1 cellular context compared by ENCODE assay signal in the genomic region with DNA sequence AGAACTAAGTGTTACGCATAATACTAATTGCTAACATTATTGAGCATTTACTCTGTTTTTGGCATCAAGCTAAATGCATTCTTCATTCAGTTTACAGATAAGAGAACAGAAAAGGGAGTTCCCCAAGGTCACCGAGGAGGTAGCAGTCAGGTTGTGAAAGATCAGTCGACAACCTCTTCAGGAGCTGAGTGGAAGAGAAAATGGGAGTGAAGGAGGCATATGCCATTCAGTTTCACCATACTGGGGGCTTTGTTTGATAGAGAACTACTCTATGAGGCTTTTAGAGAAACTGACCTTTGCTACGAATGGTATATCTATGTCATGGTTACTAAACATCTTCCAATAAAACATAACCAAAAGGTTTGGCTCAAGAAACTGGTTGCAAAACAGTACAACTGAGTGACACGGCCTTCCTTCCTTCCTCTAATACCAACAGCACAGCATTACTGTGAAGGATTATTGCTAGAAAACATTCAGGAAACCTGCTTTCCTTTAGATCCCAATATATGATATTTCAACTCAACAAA.
TF ChIP-seq lines count a peak whose summit lies in the region.

No MANE protein-coding gene starts in this region.

TF ChIP-seq in GM23338, 12 proteins besides CTCF, POLR2A, EP300 and RAD21 (continued from another document):
- TF ChIP-seq, protein P1, sequence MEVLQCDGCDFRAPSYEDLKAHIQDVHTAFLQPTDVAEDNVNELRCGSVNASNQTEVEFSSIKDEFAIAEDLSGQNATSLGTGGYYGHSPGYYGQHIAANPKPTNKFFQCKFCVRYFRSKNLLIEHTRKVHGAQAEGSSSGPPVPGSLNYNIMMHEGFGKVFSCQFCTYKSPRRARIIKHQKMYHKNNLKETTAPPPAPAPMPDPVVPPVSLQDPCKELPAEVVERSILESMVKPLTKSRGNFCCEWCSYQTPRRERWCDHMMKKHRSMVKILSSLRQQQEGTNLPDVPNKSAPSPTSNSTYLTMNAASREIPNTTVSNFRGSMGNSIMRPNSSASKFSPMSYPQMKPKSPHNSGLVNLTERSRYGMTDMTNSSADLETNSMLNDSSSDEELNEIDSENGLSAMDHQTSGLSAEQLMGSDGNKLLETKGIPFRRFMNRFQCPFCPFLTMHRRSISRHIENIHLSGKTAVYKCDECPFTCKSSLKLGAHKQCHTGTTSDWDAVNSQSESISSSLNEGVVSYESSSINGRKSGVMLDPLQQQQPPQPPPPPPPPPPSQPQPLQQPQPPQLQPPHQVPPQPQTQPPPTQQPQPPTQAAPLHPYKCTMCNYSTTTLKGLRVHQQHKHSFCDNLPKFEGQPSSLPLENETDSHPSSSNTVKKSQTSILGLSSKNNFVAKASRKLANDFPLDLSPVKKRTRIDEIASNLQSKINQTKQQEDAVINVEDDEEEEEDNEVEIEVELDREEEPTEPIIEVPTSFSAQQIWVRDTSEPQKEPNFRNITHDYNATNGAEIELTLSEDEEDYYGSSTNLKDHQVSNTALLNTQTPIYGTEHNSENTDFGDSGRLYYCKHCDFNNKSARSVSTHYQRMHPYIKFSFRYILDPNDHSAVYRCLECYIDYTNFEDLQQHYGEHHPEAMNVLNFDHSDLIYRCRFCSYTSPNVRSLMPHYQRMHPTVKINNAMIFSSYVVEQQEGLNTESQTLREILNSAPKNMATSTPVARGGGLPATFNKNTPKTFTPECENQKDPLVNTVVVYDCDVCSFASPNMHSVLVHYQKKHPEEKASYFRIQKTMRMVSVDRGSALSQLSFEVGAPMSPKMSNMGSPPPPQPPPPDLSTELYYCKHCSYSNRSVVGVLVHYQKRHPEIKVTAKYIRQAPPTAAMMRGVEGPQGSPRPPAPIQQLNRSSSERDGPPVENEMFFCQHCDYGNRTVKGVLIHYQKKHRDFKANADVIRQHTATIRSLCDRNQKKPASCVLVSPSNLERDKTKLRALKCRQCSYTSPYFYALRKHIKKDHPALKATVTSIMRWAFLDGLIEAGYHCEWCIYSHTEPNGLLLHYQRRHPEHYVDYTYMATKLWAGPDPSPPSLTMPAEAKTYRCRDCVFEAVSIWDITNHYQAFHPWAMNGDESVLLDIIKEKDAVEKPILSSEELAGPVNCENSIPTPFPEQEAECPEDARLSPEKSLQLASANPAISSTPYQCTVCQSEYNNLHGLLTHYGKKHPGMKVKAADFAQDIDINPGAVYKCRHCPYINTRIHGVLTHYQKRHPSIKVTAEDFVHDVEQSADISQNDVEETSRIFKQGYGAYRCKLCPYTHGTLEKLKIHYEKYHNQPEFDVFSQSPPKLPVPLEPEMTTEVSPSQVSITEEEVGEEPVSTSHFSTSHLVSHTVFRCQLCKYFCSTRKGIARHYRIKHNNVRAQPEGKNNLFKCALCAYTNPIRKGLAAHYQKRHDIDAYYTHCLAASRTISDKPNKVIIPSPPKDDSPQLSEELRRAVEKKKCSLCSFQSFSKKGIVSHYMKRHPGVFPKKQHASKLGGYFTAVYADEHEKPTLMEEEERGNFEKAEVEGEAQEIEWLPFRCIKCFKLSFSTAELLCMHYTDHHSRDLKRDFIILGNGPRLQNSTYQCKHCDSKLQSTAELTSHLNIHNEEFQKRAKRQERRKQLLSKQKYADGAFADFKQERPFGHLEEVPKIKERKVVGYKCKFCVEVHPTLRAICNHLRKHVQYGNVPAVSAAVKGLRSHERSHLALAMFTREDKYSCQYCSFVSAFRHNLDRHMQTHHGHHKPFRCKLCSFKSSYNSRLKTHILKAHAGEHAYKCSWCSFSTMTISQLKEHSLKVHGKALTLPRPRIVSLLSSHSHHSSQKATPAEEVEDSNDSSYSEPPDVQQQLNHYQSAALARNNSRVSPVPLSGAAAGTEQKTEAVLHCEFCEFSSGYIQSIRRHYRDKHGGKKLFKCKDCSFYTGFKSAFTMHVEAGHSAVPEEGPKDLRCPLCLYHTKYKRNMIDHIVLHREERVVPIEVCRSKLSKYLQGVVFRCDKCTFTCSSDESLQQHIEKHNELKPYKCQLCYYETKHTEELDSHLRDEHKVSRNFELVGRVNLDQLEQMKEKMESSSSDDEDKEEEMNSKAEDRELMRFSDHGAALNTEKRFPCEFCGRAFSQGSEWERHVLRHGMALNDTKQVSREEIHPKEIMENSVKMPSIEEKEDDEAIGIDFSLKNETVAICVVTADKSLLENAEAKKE (CRISPR knock-in tag; IDR thresholded peaks at IDR 0.05), result no peak
- no peak for TF ChIP-seq STAT1 (IDR thresholded peaks at IDR 0.05; ENCODE audit: unreplicated experiment)
- no peak for TF ChIP-seq CREB1 (CRISPR knock-in tag; IDR thresholded peaks at IDR 0.05; ENCODE audit: low read depth)
- no peak for TF ChIP-seq JUNB (IDR thresholded peaks at IDR 0.05; ENCODE audit: unreplicated experiment)
- no peak for TF ChIP-seq POLR2AphosphoS5 (IDR thresholded peaks at IDR 0.05; ENCODE audit: low read depth)
- no peak for TF ChIP-seq ZNF331 (CRISPR knock-in tag; IDR thresholded peaks at IDR 0.05; ENCODE audit: low read depth)
- TF ChIP-seq ZNF114 (CRISPR knock-in tag; IDR thresholded peaks at IDR 0.05), result no peak
